In genomic region chr19:41298327-41298964, GRCh38 we compare ENCODE assay signal across 8 cellular contexts. TPM values are rescaled to one million over a fixed set of nuclear protein-coding genes. Genes with fewer than 3 reads are reported as not detected.
DNase-seq lines count a peak whose midpoint lies in the region; ATAC-seq and TF ChIP-seq lines count a peak whose summit lies in the region.

No MANE protein-coding gene starts in this region.

- POLR2A ChIA-PET in AG04450 (lab: Yijun Ruan, JAX) = interaction anchor here (0.7 to 1.1 kb wide), 3 partner anchors 10 to 54 kb away, joined by 3 to 5 read pairs (median 4); partner anchors contain the start of gene HNRNPUL1

- H3K36me3 ChIP-seq in SJSA1 (peaks cover 99% of the 10 kb centered on the region), muscle layer of colon (ENCODE audit: insufficient read depth, low read length) (peaks cover 70% of the 10 kb centered on the region)

- ATAC-seq in GM18519 (IDR thresholded peaks at IDR 0.05; ENCODE audit: low FRiP score, unreplicated experiment) = peak; percentile 5
- no peak for ATAC-seq in GM21576 (IDR thresholded peaks at IDR 0.05; ENCODE audit: unreplicated experiment)

- H3K27ac ChIP-seq in AG04450 (ENCODE audit: low read depth, low read length) = peak overlapping the region; percentile 57
- peak overlapping the region; percentile 19; the same call in 1 of the 2 replicates for H3K27ac ChIP-seq in SJSA1
- peak overlapping the region; percentile 86 for H3K27ac ChIP-seq in muscle layer of colon (ENCODE audit: low read depth, low read length)

- TF ChIP-seq CTCF in AG04450 (IDR thresholded peaks at IDR 0.05; ENCODE audit: low read depth, low read length) = no peak

- H3K4me3 ChIP-seq in AG04450 (ENCODE audit: low read depth, low read length) = no peak overlapping the region
- H3K4me3 ChIP-seq in SJSA1 = no peak overlapping the region
- peak overlapping the region in 1 of 2 donors; percentile 12 for H3K4me3 ChIP-seq in muscle layer of colon (ENCODE audit: low read depth in 1 of 2, low read length in 2 of 2)

- H3K4me1 ChIP-seq in SJSA1 (replicated peaks) (peaks cover 11% of the 10 kb centered on the region), muscle layer of colon (ENCODE audit: insufficient read depth, low read length) (peaks cover 42% of the 10 kb centered on the region)

- DNase-seq in AG04450 (ENCODE audit: low read depth, low spot score) = peak; percentile 48
- DNase-seq in SJSA1 (ENCODE audit: low read depth in 1 of 2, low spot score in 2 of 2) = peak in 1 of 2 experiments; percentile 21
- peak; percentile 53 for DNase-seq in effector CD4-positive, alpha-beta T cell
- no peak for DNase-seq in superior temporal gyrus (ENCODE audit: extremely low spot score)
- DNase-seq in middle frontal gyrus (ENCODE audit: extremely low spot score, low spot score) = no peak

- H3K27me3 ChIP-seq in AG04450 (ENCODE audit: control insufficient read depth, insufficient read depth, low read length) (no peaks in the 10 kb centered on the region), SJSA1 (replicated peaks) (no peaks in the 10 kb centered on the region), muscle layer of colon (ENCODE audit: control insufficient read depth in 1 of 2, insufficient read depth in 2 of 2, low read length in 2 of 2) (no peaks in the 10 kb centered on the region)

- CTCF ChIA-PET in AG04450 (lab: Charles Lee) = interaction anchor here (0.8 to 9.5 kb wide), 5 partner anchors 10 to 94 kb away, joined by 3 to 72 read pairs (median 5); no protein-coding TSS in a partner anchor

- H3K9me3 ChIP-seq in AG04450 (ENCODE audit: control insufficient read depth, insufficient read depth, low read length) (no peaks in the 10 kb centered on the region), SJSA1 (replicated peaks) (no peaks in the 10 kb centered on the region), muscle layer of colon (ENCODE audit: low read length) (no peaks in the 10 kb centered on the region)

- H3K9ac ChIP-seq in muscle layer of colon (ENCODE audit: low read length) = no peak overlapping the region

RNA-seq across cellular contexts. Expression of gene CCDC97, which starts 11.5 kb away (rescaled TPM):
- 8.5 and 9.3 TPM in 2 replicates for polyA plus RNA-seq in AG04450 (2011; rRNA removed)
- polyA minus RNA-seq in AG04450 (2011; rRNA and poly(A)+ RNA removed) = 14.0 and 15.8 TPM in 2 replicates
- total RNA-seq in SJSA1 (2014; rRNA removed; shearing (Covaris generic)) = 6.0 and 10.7 TPM in 2 replicates

RNA-seq across cellular contexts. Expression of gene HNRNPUL1, which starts 34.3 kb away (rescaled TPM):
- 42.3 and 56.3 TPM in 2 replicates for polyA plus RNA-seq in AG04450 (2011; rRNA removed)
- 46.2 and 51.8 TPM in 2 replicates for polyA minus RNA-seq in AG04450 (2011; rRNA and poly(A)+ RNA removed)
- 147 and 162 TPM in 2 replicates for total RNA-seq in SJSA1 (2014; rRNA removed; shearing (Covaris generic))

RNA-seq across cellular contexts. Expression of gene TGFB1, which starts 55.3 kb away (rescaled TPM):
- polyA plus RNA-seq in AG04450 (2011; rRNA removed) = 4.9 and 11.2 TPM in 2 replicates
- 22.8 and 28.9 TPM in 2 replicates for polyA minus RNA-seq in AG04450 (2011; rRNA and poly(A)+ RNA removed)
- total RNA-seq in SJSA1 (2014; rRNA removed; shearing (Covaris generic)) = 16.4 and 17.4 TPM in 2 replicates

Comparison
In these comparisons a context has a peak if more than half of its experiments do, and no peak if none do; other contexts are left out.
1. DNase-seq: peak in AG04450 (single experiment) and effector CD4-positive, alpha-beta T cell (single experiment); none in superior temporal gyrus (single experiment) and middle frontal gyrus (single experiment).
2. H3K27ac ChIP-seq: peak in every context shown above with its lines; median percentile 86 in muscle layer of colon; 57 in AG04450; 19 in SJSA1.